In the genomic region with DNA sequence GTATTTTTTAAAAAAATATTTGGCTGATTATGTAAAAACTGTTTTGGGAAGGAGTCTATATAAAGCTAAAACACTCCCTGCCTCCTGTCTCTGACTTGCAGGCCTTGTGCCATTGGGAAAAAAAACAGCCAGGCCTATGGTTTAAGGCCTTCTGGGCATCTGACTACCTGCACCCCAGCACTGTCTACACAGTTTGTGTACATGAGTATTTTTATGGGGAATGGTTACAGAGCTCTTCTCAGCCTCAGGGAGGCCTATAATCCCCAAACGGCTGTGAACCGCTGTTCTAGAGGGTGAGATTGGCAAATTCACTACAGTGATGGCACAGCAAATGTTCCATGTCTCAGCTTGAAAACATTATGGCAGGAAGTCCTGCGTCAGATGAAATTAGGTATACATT, we compare ENCODE assay signal across 24 cellular contexts.
"Had no signal": no experiment of that assay in that cellular context is flagged by ENCODE, and none has a peak within 500 bp of the region (broad histone marks: within the 10 kb centered on the region; RNA-seq: fewer than 3 reads in every experiment).

No MANE protein-coding gene starts in this region.

- H3K4me1 Mint-ChIP-seq: activated T-helper 17 cell treated with anti-CD3 and anti-CD28 coated beads, Interleukin-2, amount 50 U/mL, for 72 hours; central memory CD8-positive, alpha-beta T cell; immature natural killer cell; memory B cell; naive B cell had no signal

- H3K4me1 ChIP-seq: adrenal gland, ascending aorta, colonic mucosa, tibial nerve had no signal

- DNase-seq: activated naive CD4-positive, alpha-beta T cell; activated T-cell treated with anti-CD3 and anti-CD28 coated beads, Interleukin-2, amount 50 U/mL, for 24 hours; adrenal gland; brain microvascular endothelial cell; colonic mucosa; dorsolateral prefrontal cortex; effector memory CD8-positive, alpha-beta T cell; immature natural killer cell; kidney glomerular epithelial cell; mucosa of descending colon; naive B cell; posterior cingulate gyrus; stimulated activated CD4-positive, alpha-beta T cell treated with anti-CD3 and anti-CD28 coated beads, Interleukin-2, amount 100 ng/mL, for 48 hours; stimulated activated naive CD4-positive, alpha-beta T cell; T1000 had no signal

- H3K27ac Mint-ChIP-seq: activated naive CD8-positive, alpha-beta T cell; activated T-cell treated with anti-CD3 and anti-CD28 coated beads, Interleukin-2, amount 50 U/mL, for 24 hours; activated T-helper 17 cell treated with anti-CD3 and anti-CD28 coated beads, Interleukin-2, amount 50 U/mL, for 72 hours; effector memory CD8-positive, alpha-beta T cell; immature natural killer cell; memory B cell; naive B cell; T-helper 1 cell treated with Interleukin-12 subunit alpha and Interleukin-12 subunit beta and Interleukin-4 antibody, amounts not matched to agents 30 μg/mL and 1 μg/mL, for 36 hours; WTC11 had no signal

- H3K9me3 ChIP-seq: adrenal gland, ascending aorta, colonic mucosa, mucosa of descending colon, tibial nerve had no signal

- ATAC-seq: activated T-helper 17 cell treated with anti-CD3 and anti-CD28 coated beads, Interleukin-2, amount 50 U/mL, for 72 hours; effector memory CD8-positive, alpha-beta T cell; mucosa of descending colon; WTC11 had no signal

- H3K9me3 Mint-ChIP-seq: activated T-cell treated with anti-CD3 and anti-CD28 coated beads, Interleukin-2, amount 50 U/mL, for 24 hours; activated T-helper 17 cell treated with anti-CD3 and anti-CD28 coated beads, Interleukin-2, amount 50 U/mL, for 72 hours; central memory CD8-positive, alpha-beta T cell; effector memory CD8-positive, alpha-beta T cell; immature natural killer cell; memory B cell; T-helper 1 cell treated with Interleukin-12 subunit alpha and Interleukin-12 subunit beta and Interleukin-4 antibody, amounts not matched to agents 30 μg/mL and 1 μg/mL, for 36 hours; WTC11 had no signal

- H3K27me3 ChIP-seq: adrenal gland, ascending aorta, brain microvascular endothelial cell, colonic mucosa, dorsolateral prefrontal cortex, tibial nerve had no signal

- H3K27ac ChIP-seq: adrenal gland, ascending aorta, brain microvascular endothelial cell, colonic mucosa, dorsolateral prefrontal cortex, tibial nerve had no signal

- H3K36me3 Mint-ChIP-seq: activated naive CD8-positive, alpha-beta T cell; immature natural killer cell; memory B cell; naive B cell; WTC11 had no signal

- H3K4me3 Mint-ChIP-seq: activated naive CD8-positive, alpha-beta T cell; activated T-cell treated with anti-CD3 and anti-CD28 coated beads, Interleukin-2, amount 50 U/mL, for 24 hours; activated T-helper 17 cell treated with anti-CD3 and anti-CD28 coated beads, Interleukin-2, amount 50 U/mL, for 72 hours; central memory CD8-positive, alpha-beta T cell; effector memory CD8-positive, alpha-beta T cell; immature natural killer cell; memory B cell; naive B cell; neural crest cell; T-helper 1 cell treated with Interleukin-12 subunit alpha and Interleukin-12 subunit beta and Interleukin-4 antibody, amounts not matched to agents 30 μg/mL and 1 μg/mL, for 36 hours; WTC11 had no signal

- H3K4me3 ChIP-seq: adrenal gland, ascending aorta, colonic mucosa, dorsolateral prefrontal cortex, mucosa of descending colon, tibial nerve had no signal

- H3K36me3 ChIP-seq: adrenal gland, ascending aorta, brain microvascular endothelial cell, colonic mucosa, tibial nerve had no signal
